In genomic region chr6:148973809-148974208, GRCh38 we compare ENCODE assay signal across 8 cellular contexts.
A peak's percentile ranks its signal among the peaks of the same experiment; 100 is the strongest.
DNase-seq lines count a peak whose midpoint lies in the region; ATAC-seq, FAIRE-seq and TF ChIP-seq lines count a peak whose summit lies in the region.

No MANE protein-coding gene starts in this region.

- H3K4me1 ChIP-seq in kidney (ENCODE audit: control insufficient read depth in 1 of 2, insufficient read depth in 1 of 2, low read depth in 1 of 2, low read length in 2 of 2), result no peaks in the 10 kb centered on the region

- H3K9me3 ChIP-seq in kidney (ENCODE audit: control insufficient read depth in 1 of 2, low read length in 2 of 2), result no peaks in the 10 kb centered on the region

- TF ChIP-seq CTCF in AG09309 (IDR thresholded peaks at IDR 0.05; ENCODE audit: control insufficient read depth, insufficient read depth, low read depth, low read length, missing control alignments) (peak; percentile 73), VCaP (conservative IDR thresholded peaks at IDR 0.05) (peak; percentile 80), kidney (IDR thresholded peaks at IDR 0.05; ENCODE audit: borderline replicate concordance, extremely low read depth, insufficient read depth) (peak; percentile 22)

- ATAC-seq in HG02840 (IDR thresholded peaks at IDR 0.05; ENCODE audit: low FRiP score, unreplicated experiment), result no peak
- no peak for ATAC-seq in HG03439 (IDR thresholded peaks at IDR 0.05; ENCODE audit: unreplicated experiment)
- ATAC-seq in GM21717 (IDR thresholded peaks at IDR 0.05; ENCODE audit: unreplicated experiment), result no peak

- intact Hi-C loops in kidney (cut with DNase I), result no loop called here

- no peak for FAIRE-seq in kidney (lab: Jason Lieb, UNC)

- H3K4me3 ChIP-seq in AG09309 (ENCODE audit: control insufficient read depth, low read depth, low read length) (no peak overlapping the region), kidney (ENCODE audit: low read length in 2 of 2) (no peak overlapping the region)

- H3K36me3 ChIP-seq in kidney (ENCODE audit: control insufficient read depth in 1 of 2, insufficient read depth in 2 of 2, low read length in 2 of 2), result no peaks in the 10 kb centered on the region

- DNase-seq in AG09309 (ENCODE audit: low read depth) (no peak), HT-29 (ENCODE audit: low spot score) (peak; percentile 31), kidney (no peak), NCI-H446 (lab: John Stamatoyannopoulos, UW) (no peak)

- H3K9ac ChIP-seq in kidney (ENCODE audit: low read length in 2 of 2), result no peak overlapping the region

- H3K27ac ChIP-seq in VCaP (no peak overlapping the region), kidney (ENCODE audit: low read depth in 2 of 2, low read length in 2 of 2) (no peak overlapping the region)

Comparison
In these comparisons a context has a peak if more than half of its experiments do, and no peak if none do; other contexts are left out.
1. CTCF ChIP-seq: peak in every context shown above with its lines; median percentile 80 in VCaP; 73 in AG09309; 22 in kidney.